8 cellular contexts compared by ENCODE assay signal in the genomic region with DNA sequence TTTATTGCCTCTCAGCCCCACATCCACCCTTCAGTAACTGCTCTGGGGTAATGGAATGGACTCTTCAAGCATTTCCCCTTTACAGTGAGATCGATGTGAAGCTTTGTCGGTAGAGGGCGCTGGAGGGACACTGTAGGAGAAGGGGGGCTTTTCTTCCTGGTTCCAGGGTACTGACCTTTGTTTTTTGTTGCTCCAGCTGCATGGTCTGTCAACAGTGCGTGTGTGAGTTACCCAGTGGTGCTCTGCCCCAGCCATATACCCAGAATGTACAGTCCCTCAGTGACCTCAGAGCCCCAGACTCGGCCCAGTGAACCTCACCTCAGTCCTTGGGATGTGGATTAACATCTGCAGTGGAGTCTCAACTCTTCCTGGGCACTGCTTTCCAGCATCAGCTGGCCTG.
DNase-seq lines count a peak whose midpoint lies in the region; ATAC-seq, FAIRE-seq and TF ChIP-seq lines count a peak whose summit lies in the region.

No MANE protein-coding gene starts in this region.

- H3K9me3 Mint-ChIP-seq in WTC11: peaks cover 3% of the 10 kb centered on the region; the same call in 1 of the 2 replicates

- TF ChIP-seq CTCF in AG09309 (IDR thresholded peaks at IDR 0.05; ENCODE audit: control insufficient read depth, insufficient read depth, low read depth, low read length, missing control alignments) (peak; percentile 88), WTC11 (IDR thresholded peaks at IDR 0.05) (peak; percentile 78)

- CTCF ChIA-PET in WTC11 (lab: Charles Lee): interaction anchor here (0.6 to 3.2 kb wide), 29 partner anchors 8 to 508 kb away, joined by 3 to 61 read pairs (median 4); no protein-coding TSS in a partner anchor

- no peaks in the 10 kb centered on the region for H3K9me3 ChIP-seq in T-helper 17 cell (ENCODE audit: control insufficient read depth, low read length, poor library complexity, severe bottlenecking)

- H3K27ac Mint-ChIP-seq in WTC11: no peak overlapping the region
- no peak overlapping the region for H3K27ac Mint-ChIP-seq in T-helper 17 cell

- H3K36me3 Mint-ChIP-seq in WTC11 (no peaks in the 10 kb centered on the region), T-helper 17 cell (ENCODE audit: low read depth) (peaks cover 6% of the 10 kb centered on the region)

- ATAC-seq in WTC11 (peak; percentile 94), HG03196 (IDR thresholded peaks at IDR 0.05; ENCODE audit: unreplicated experiment) (no peak), T-helper 17 cell (no peak)

- H3K4me1 Mint-ChIP-seq in WTC11 (peaks cover 23% of the 10 kb centered on the region), T-helper 17 cell (no peaks in the 10 kb centered on the region)

- H3K4me3 ChIP-seq in AG09309 (ENCODE audit: control insufficient read depth, low read depth, low read length): no peak overlapping the region

- H3K4me3 Mint-ChIP-seq in WTC11 (no peak overlapping the region), T-helper 17 cell (no peak overlapping the region)

- DNase-seq in AG09309 (ENCODE audit: low read depth) (no peak), GM12891 (ENCODE audit: insufficient read length, low spot score) (peak; percentile 17), NCI-H128 (lab: John Stamatoyannopoulos, UW; ENCODE audit: unreplicated experiment) (peak; percentile 41), WTC11 (ENCODE audit: low spot score) (peak; percentile 91), germinal center (ENCODE audit: low spot score) (peak; percentile 47), pulmonary artery endothelial cell (ENCODE audit: low read depth, low spot score) (peak; percentile 37), T-helper 17 cell (no peak)

- FAIRE-seq in GM12891 (lab: Jason Lieb, UNC): peak; percentile 50

- H3K27me3 Mint-ChIP-seq in WTC11 (ENCODE audit: low read depth): no peaks in the 10 kb centered on the region; the same call in 1 of the 2 replicates
- H3K27me3 Mint-ChIP-seq in T-helper 17 cell: peaks cover 36% of the 10 kb centered on the region

- TF ChIP-seq POLR2A in GM12891 (IDR thresholded peaks at IDR 0.05; ENCODE audit: low read depth, low read length): no peak

- POLR2A ChIA-PET in WTC11 (lab: Charles Lee): no interaction called here

TF ChIP-seq in GM12891, 5 proteins besides CTCF, POLR2A, EP300 and RAD21:
- TF ChIP-seq SPI1 (IDR thresholded peaks at IDR 0.05; ENCODE audit: low read depth, low read length) (peak; percentile 60), POU2F2 (IDR thresholded peaks at IDR 0.05; ENCODE audit: low read depth, low read length) (no peak), POLR2AphosphoS5 (IDR thresholded peaks at IDR 0.05; ENCODE audit: low read depth, low read length) (no peak)

TF ChIP-seq in WTC11, 78 proteins besides CTCF, POLR2A, EP300 and RAD21:
- TF ChIP-seq SP1 (CRISPR knock-in tag; conservative IDR thresholded peaks at IDR 0.05) (no peak), ZNF671 (CRISPR knock-in tag; IDR thresholded peaks at IDR 0.05) (no peak), ZNF423 (CRISPR knock-in tag; IDR thresholded peaks at IDR 0.05) (no peak), HMGA2 (CRISPR knock-in tag; IDR thresholded peaks at IDR 0.05) (no peak), ZNF317 (CRISPR knock-in tag; IDR thresholded peaks at IDR 0.05; ENCODE audit: borderline replicate concordance, low read depth) (no peak), ZNF263 (CRISPR knock-in tag; IDR thresholded peaks at IDR 0.05; ENCODE audit: low read depth) (no peak), ZNF138 (CRISPR knock-in tag; conservative IDR thresholded peaks at IDR 0.05) (no peak), OVOL2 (CRISPR knock-in tag; IDR thresholded peaks at IDR 0.05; ENCODE audit: borderline replicate concordance) (no peak), NFE2L1 (CRISPR knock-in tag; IDR thresholded peaks at IDR 0.05) (no peak)
- TF ChIP-seq, protein P1, sequence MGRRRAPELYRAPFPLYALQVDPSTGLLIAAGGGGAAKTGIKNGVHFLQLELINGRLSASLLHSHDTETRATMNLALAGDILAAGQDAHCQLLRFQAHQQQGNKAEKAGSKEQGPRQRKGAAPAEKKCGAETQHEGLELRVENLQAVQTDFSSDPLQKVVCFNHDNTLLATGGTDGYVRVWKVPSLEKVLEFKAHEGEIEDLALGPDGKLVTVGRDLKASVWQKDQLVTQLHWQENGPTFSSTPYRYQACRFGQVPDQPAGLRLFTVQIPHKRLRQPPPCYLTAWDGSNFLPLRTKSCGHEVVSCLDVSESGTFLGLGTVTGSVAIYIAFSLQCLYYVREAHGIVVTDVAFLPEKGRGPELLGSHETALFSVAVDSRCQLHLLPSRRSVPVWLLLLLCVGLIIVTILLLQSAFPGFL (CRISPR knock-in tag; IDR thresholded peaks at IDR 0.05; ENCODE audit: borderline replicate concordance): no peak
- TF ChIP-seq, protein P2, sequence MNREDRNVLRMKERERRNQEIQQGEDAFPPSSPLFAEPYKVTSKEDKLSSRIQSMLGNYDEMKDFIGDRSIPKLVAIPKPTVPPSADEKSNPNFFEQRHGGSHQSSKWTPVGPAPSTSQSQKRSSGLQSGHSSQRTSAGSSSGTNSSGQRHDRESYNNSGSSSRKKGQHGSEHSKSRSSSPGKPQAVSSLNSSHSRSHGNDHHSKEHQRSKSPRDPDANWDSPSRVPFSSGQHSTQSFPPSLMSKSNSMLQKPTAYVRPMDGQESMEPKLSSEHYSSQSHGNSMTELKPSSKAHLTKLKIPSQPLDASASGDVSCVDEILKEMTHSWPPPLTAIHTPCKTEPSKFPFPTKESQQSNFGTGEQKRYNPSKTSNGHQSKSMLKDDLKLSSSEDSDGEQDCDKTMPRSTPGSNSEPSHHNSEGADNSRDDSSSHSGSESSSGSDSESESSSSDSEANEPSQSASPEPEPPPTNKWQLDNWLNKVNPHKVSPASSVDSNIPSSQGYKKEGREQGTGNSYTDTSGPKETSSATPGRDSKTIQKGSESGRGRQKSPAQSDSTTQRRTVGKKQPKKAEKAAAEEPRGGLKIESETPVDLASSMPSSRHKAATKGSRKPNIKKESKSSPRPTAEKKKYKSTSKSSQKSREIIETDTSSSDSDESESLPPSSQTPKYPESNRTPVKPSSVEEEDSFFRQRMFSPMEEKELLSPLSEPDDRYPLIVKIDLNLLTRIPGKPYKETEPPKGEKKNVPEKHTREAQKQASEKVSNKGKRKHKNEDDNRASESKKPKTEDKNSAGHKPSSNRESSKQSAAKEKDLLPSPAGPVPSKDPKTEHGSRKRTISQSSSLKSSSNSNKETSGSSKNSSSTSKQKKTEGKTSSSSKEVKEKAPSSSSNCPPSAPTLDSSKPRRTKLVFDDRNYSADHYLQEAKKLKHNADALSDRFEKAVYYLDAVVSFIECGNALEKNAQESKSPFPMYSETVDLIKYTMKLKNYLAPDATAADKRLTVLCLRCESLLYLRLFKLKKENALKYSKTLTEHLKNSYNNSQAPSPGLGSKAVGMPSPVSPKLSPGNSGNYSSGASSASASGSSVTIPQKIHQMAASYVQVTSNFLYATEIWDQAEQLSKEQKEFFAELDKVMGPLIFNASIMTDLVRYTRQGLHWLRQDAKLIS (CRISPR knock-in tag; IDR thresholded peaks at IDR 0.05; ENCODE audit: borderline replicate concordance): no peak
- TF ChIP-seq, protein P3, sequence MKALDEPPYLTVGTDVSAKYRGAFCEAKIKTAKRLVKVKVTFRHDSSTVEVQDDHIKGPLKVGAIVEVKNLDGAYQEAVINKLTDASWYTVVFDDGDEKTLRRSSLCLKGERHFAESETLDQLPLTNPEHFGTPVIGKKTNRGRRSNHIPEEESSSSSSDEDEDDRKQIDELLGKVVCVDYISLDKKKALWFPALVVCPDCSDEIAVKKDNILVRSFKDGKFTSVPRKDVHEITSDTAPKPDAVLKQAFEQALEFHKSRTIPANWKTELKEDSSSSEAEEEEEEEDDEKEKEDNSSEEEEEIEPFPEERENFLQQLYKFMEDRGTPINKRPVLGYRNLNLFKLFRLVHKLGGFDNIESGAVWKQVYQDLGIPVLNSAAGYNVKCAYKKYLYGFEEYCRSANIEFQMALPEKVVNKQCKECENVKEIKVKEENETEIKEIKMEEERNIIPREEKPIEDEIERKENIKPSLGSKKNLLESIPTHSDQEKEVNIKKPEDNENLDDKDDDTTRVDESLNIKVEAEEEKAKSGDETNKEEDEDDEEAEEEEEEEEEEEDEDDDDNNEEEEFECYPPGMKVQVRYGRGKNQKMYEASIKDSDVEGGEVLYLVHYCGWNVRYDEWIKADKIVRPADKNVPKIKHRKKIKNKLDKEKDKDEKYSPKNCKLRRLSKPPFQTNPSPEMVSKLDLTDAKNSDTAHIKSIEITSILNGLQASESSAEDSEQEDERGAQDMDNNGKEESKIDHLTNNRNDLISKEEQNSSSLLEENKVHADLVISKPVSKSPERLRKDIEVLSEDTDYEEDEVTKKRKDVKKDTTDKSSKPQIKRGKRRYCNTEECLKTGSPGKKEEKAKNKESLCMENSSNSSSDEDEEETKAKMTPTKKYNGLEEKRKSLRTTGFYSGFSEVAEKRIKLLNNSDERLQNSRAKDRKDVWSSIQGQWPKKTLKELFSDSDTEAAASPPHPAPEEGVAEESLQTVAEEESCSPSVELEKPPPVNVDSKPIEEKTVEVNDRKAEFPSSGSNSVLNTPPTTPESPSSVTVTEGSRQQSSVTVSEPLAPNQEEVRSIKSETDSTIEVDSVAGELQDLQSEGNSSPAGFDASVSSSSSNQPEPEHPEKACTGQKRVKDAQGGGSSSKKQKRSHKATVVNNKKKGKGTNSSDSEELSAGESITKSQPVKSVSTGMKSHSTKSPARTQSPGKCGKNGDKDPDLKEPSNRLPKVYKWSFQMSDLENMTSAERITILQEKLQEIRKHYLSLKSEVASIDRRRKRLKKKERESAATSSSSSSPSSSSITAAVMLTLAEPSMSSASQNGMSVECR (CRISPR knock-in tag; IDR thresholded peaks at IDR 0.05; ENCODE audit: borderline replicate concordance): no peak

Comparison
In these comparisons a context has a peak if more than half of its experiments do, and no peak if none do; other contexts are left out.
1. DNase-seq: peak in GM12891 (single experiment), NCI-H128 (single experiment), WTC11 (single experiment), germinal center (single experiment) and pulmonary artery endothelial cell (single experiment); none in AG09309 (single experiment) and T-helper 17 cell (0 of 3).